26 cellular contexts compared by ENCODE assay signal in genomic region chr6:166834049-166834448, GRCh38.
"Had no signal": no experiment of that assay in that cellular context is flagged by ENCODE, and none has a peak within 500 bp of the region (broad histone marks: within the 10 kb centered on the region; RNA-seq: fewer than 3 reads in every experiment).

No MANE protein-coding gene starts in this region.

- H3K4me1 Mint-ChIP-seq: activated naive CD4-positive, alpha-beta T cell treated with anti-CD3 and anti-CD28 coated beads, Interleukin-2, amount 10 ng/mL, durations not matched to agents 7 days and 5 days had no signal

- H3K9me3 ChIP-seq: ascending aorta, body of pancreas had no signal

- H3K4me3 Mint-ChIP-seq: activated naive CD4-positive, alpha-beta T cell treated with anti-CD3 and anti-CD28 coated beads, Interleukin-2, amount 10 ng/mL, durations not matched to agents 7 days and 5 days had no signal

- H3K27ac Mint-ChIP-seq: activated naive CD4-positive, alpha-beta T cell treated with anti-CD3 and anti-CD28 coated beads, Interleukin-2, amount 10 ng/mL, durations not matched to agents 7 days and 5 days had no signal

- ATAC-seq: body of pancreas, Panc1, Right ventricle myocardium inferior had no signal

- H3K27me3 ChIP-seq: ascending aorta, body of pancreas had no signal

- H3K27ac ChIP-seq: ascending aorta, body of pancreas, coronary artery, SK-N-MC, VCaP had no signal

- H3K4me1 ChIP-seq: ascending aorta, body of pancreas had no signal

- FAIRE-seq: bronchial epithelial cell had no signal

- DNase-seq: activated CD4-positive, alpha-beta T cell treated with anti-CD3 and anti-CD28 coated beads for 48 hours; activated CD4-positive, alpha-beta T cell treated with anti-CD3 and anti-CD28 coated beads, Interleukin-2, amount 50 U/mL, for 48 hours; activated gamma-delta T cell; activated naive CD4-positive, alpha-beta T cell treated with anti-CD3 and anti-CD28 coated beads, Interleukin-2, amount 10 ng/mL, durations not matched to agents 7 days and 5 days; activated T-cell treated with anti-CD3 and anti-CD28 coated beads for 4 hours; amniotic stem cell; body of pancreas; central memory CD4-positive, alpha-beta T cell; Karpas-422; MM.1S; NCI-H1105; NCI-H1436; NCI-H187; NCI-H2081; NCI-H510A treated with DMSO at 0.1 percent for 48 hours; NCI-H69; NK-92 treated with Interleukin-12 subunit alpha and Interleukin-12 subunit beta, amount 100 ng/mL, for 24 hours; OCI-M1; RPMI8226 had no signal

- H3K4me3 ChIP-seq: ascending aorta, body of pancreas, coronary artery, SK-N-MC had no signal

- H3K36me3 ChIP-seq: ascending aorta had no signal

- H3K27me3 Mint-ChIP-seq: activated naive CD4-positive, alpha-beta T cell treated with anti-CD3 and anti-CD28 coated beads, Interleukin-2, amount 10 ng/mL, durations not matched to agents 7 days and 5 days had no signal

- H3K36me3 Mint-ChIP-seq: activated naive CD4-positive, alpha-beta T cell treated with anti-CD3 and anti-CD28 coated beads, Interleukin-2, amount 10 ng/mL, durations not matched to agents 7 days and 5 days had no signal
